Comparison of ENCODE assay signal across 13 cellular contexts in genomic region chr1:84611796-84612195, GRCh38. TPM values are rescaled to one million over a fixed set of nuclear protein-coding genes. Genes with fewer than 3 reads are reported as not detected.
A peak's percentile ranks its signal among the peaks of the same experiment; 100 is the strongest.
DNase-seq lines count a peak whose midpoint lies in the region; ATAC-seq, FAIRE-seq and TF ChIP-seq lines count a peak whose summit lies in the region.
"Had no signal": no experiment of that assay in that cellular context is flagged by ENCODE, and none has a peak within 500 bp of the region (broad histone marks: within the 10 kb centered on the region; RNA-seq: fewer than 3 reads in every experiment).

No MANE protein-coding gene starts in this region.

- H3K4me3 Mint-ChIP-seq in GM23338, result no peak overlapping the region
- H3K4me3 Mint-ChIP-seq: stimulated activated memory B cell treated with anti-CD40 and anti-IgM and Interleukin-4, amounts not matched to agents 10 μg/mL and 1 μg/mL and 100 μg/mL, for 72 hours had no signal

- intact Hi-C loops in endothelial cell of umbilical vein (cut with micrococcal nuclease), result loop anchor here (10.0 kb wide), 1 partner anchor 663 kb away; the partner anchor contains the start of gene BCL10

- BruUV-seq in endothelial cell of umbilical vein (replicated peaks; lab: Mats Ljungman, UMichigan), result no TSS peak

- no peaks in the 10 kb centered on the region for H3K9me1 ChIP-seq in endothelial cell of umbilical vein (replicated peaks; ENCODE audit: control insufficient read depth, extremely low read depth, insufficient read depth, low read length)

- H4K20me1 ChIP-seq in GM23338 (replicated peaks; ENCODE audit: insufficient read depth), result no peaks in the 10 kb centered on the region
- no peaks in the 10 kb centered on the region for H4K20me1 ChIP-seq in endothelial cell of umbilical vein (replicated peaks; ENCODE audit: control insufficient read depth, extremely low read depth, insufficient read depth, low read length)
- no peaks in the 10 kb centered on the region for H4K20me1 ChIP-seq in osteoblast (ENCODE audit: insufficient read depth, low read length)

- H3K27me3 ChIP-seq in GM23338 (ENCODE audit: insufficient read depth) (no peaks in the 10 kb centered on the region), SJSA1 (replicated peaks) (no peaks in the 10 kb centered on the region), endothelial cell of umbilical vein (ENCODE audit: control insufficient read depth in 2 of 2, insufficient read depth in 2 of 2, low read length in 2 of 2) (no peaks in the 10 kb centered on the region), osteoblast (ENCODE audit: insufficient read depth, low read length) (no peaks in the 10 kb centered on the region)

- no peak for FAIRE-seq in endothelial cell of umbilical vein (lab: Jason Lieb, UNC)
- FAIRE-seq: endometrium had no signal

- peaks cover 36% of the 10 kb centered on the region for H3K9me3 Mint-ChIP-seq in GM23338

- H2AFZ ChIP-seq in GM23338, result 0 out of 2 replicates have a peak overlapping the region, but pooled peaks have one; percentile 33
- peak overlapping the region; percentile 39 for H2AFZ ChIP-seq in endothelial cell of umbilical vein (ENCODE audit: low read depth, low read length)
- peak overlapping the region; percentile 64 for H2AFZ ChIP-seq in osteoblast (ENCODE audit: low read length)

- no peak for TF ChIP-seq POLR2A in endothelial cell of umbilical vein (IDR thresholded peaks at IDR 0.05; ENCODE audit: low read depth, low read length)

- H3K27ac ChIP-seq in GM23338 (ENCODE audit: low read depth) (no peak overlapping the region), SJSA1 (0 out of 2 replicates have a peak overlapping the region, but pooled peaks have one; percentile 1), endothelial cell of umbilical vein (ENCODE audit: insufficient read depth, low read depth, low read length) (no peak overlapping the region), osteoblast (ENCODE audit: low read depth, low read length) (no peak overlapping the region)

- no peak for TF ChIP-seq CTCF in GM23338 (conservative IDR thresholded peaks at IDR 0.05; ENCODE audit: low read depth in 2 of 2)
- no peak for TF ChIP-seq CTCF in endothelial cell of umbilical vein (IDR thresholded peaks at IDR 0.05; ENCODE audit: extremely low read depth in 1 of 2, insufficient read depth in 1 of 2, low read depth in 1 of 2, low read length in 2 of 2)
- TF ChIP-seq CTCF in osteoblast (IDR thresholded peaks at IDR 0.05; ENCODE audit: extremely low read depth, low read depth, low read length), result no peak
- TF ChIP-seq CTCF in GM13977 (IDR thresholded peaks at IDR 0.05; ENCODE audit: extremely low read depth, insufficient read depth, missing control alignments), result no peak

- peaks cover 21% of the 10 kb centered on the region for H3K36me3 Mint-ChIP-seq in GM23338 (ENCODE audit: low read depth)

- H3K36me3 ChIP-seq in GM23338 (ENCODE audit: insufficient read depth) (no peaks in the 10 kb centered on the region; the same call in 1 of the 2 replicates), SJSA1 (no peaks in the 10 kb centered on the region), endothelial cell of umbilical vein (ENCODE audit: control insufficient read depth in 2 of 2, extremely low read depth in 1 of 2, insufficient read depth in 2 of 2, low read length in 2 of 2) (no peaks in the 10 kb centered on the region), osteoblast (ENCODE audit: insufficient read depth, low read length) (no peaks in the 10 kb centered on the region)

- no peaks in the 10 kb centered on the region for H3K9me2 ChIP-seq in GM23338 (ENCODE audit: insufficient read depth)

- H3K4me3 ChIP-seq in GM23338, result no peak overlapping the region
- no peak overlapping the region for H3K4me3 ChIP-seq in SJSA1
- H3K4me3 ChIP-seq in endothelial cell of umbilical vein (replicated peaks in 1 of 3; ENCODE audit: insufficient read depth in 1 of 3, low read depth in 1 of 3, low read length in 3 of 3), result no peak overlapping the region
- no peak overlapping the region for H3K4me3 ChIP-seq in osteoblast (ENCODE audit: insufficient read depth, low read length)

- dilution Hi-C loops in endothelial cell of umbilical vein (cut with MboI; ENCODE audit: extremely low pct_ligation_motif_present, low sequenced_read_pairs), result loop anchor here (25.0 kb wide), 1 partner anchor 174 kb away; no protein-coding TSS in a partner anchor

- H3F3A ChIP-seq in GM23338 (replicated peaks; ENCODE audit: low read depth), result no peaks in the 10 kb centered on the region

- POLR2A ChIA-PET in endothelial cell of umbilical vein (lab: Charles Lee), result interaction anchor here (0.7 kb wide), 1 partner anchor 75 kb away, joined by 3 read pairs; no protein-coding TSS in a partner anchor

- H3K9me3 ChIP-seq in SJSA1 (replicated peaks) (peaks cover 8% of the 10 kb centered on the region), endothelial cell of umbilical vein (replicated peaks; ENCODE audit: control insufficient read depth, insufficient read depth, low read length) (no peaks in the 10 kb centered on the region), osteoblast (ENCODE audit: low read depth, low read length) (peaks cover 3% of the 10 kb centered on the region)

- in situ Hi-C loops in GM13977 (cut with MboI; ENCODE audit: low pct_unique_long_range_greater_than_20kb, low sequenced_read_pairs, unreplicated experiment), result loop anchor here (25.0 kb wide), 2 partner anchors 324 to 474 kb away; partner anchors contain the start of gene PRKACB

- H3K27ac Mint-ChIP-seq in GM23338, result no peak overlapping the region
- H3K27ac Mint-ChIP-seq: stimulated activated memory B cell treated with anti-CD40 and anti-IgM and Interleukin-4, amounts not matched to agents 10 μg/mL and 1 μg/mL and 100 μg/mL, for 72 hours had no signal

- DNase-seq in GM23338 (ENCODE audit: low spot score) (peak; percentile 19), SJSA1 (ENCODE audit: low read depth in 1 of 2, low spot score in 2 of 2) (peak; percentile 50 to 70), endothelial cell of umbilical vein (ENCODE audit: low read depth, low spot score) (peak; percentile 74), osteoblast (ENCODE audit: insufficient read length, low spot score, missing footprints) (no peak), SIG-M5 treated with dmso at 0.1 percent for 504 hours (lab: John Stamatoyannopoulos, UW; ENCODE audit: unreplicated experiment) (no peak), GM13977 (ENCODE audit: low spot score) (no peak), NCI-H2171 treated with DMSO at 0.1 percent for 48 hours (lab: John Stamatoyannopoulos, UW) (no peak), activated gamma-delta T cell treated with Interleukin-2 at 50 U/mL for 16 hours (no peak)
- DNase-seq: activated naive CD4-positive, alpha-beta T cell; Calu3 had no signal

- no peak overlapping the region for H3K4me2 ChIP-seq in GM23338
- H3K4me2 ChIP-seq in endothelial cell of umbilical vein (ENCODE audit: insufficient read depth, low read length), result no peak overlapping the region
- H3K4me2 ChIP-seq in osteoblast (ENCODE audit: insufficient read depth, low read length), result no peak overlapping the region

- H3K4me1 Mint-ChIP-seq in GM23338, result peaks cover 9% of the 10 kb centered on the region; the same call in 2 of the 3 replicates
- H3K4me1 Mint-ChIP-seq: stimulated activated memory B cell treated with anti-CD40 and anti-IgM and Interleukin-4, amounts not matched to agents 10 μg/mL and 1 μg/mL and 100 μg/mL, for 72 hours had no signal

- peak; percentile 48 for ATAC-seq in GM23338
- ATAC-seq: activated CD4-positive, CD25-positive, alpha-beta regulatory T cell treated with anti-CD3 and anti-CD28 coated beads, Interleukin-2, amount 50 U/mL, for 24 hours; stimulated activated memory B cell treated with anti-CD40 and anti-IgM and Interleukin-4, amounts not matched to agents 10 μg/mL and 1 μg/mL and 100 μg/mL, for 72 hours had no signal

- CTCF ChIA-PET in endothelial cell of umbilical vein (lab: Charles Lee), result interaction anchor here (0.9 to 1.5 kb wide), 4 partner anchors 9 to 324 kb away, joined by 3 to 7 read pairs (median 4); partner anchors contain the start of genes GNG5 and SPATA1

- peaks cover 5% of the 10 kb centered on the region for H3K27me3 Mint-ChIP-seq in GM23338 (ENCODE audit: insufficient read depth, low read depth, poor library complexity)
- H3K27me3 Mint-ChIP-seq: stimulated activated memory B cell treated with anti-CD40 and anti-IgM and Interleukin-4, amounts not matched to agents 10 μg/mL and 1 μg/mL and 100 μg/mL, for 72 hours had no signal

- H3K4me1 ChIP-seq in GM23338 (ENCODE audit: insufficient read depth), result no peaks in the 10 kb centered on the region
- H3K4me1 ChIP-seq in SJSA1 (replicated peaks), result peaks cover 9% of the 10 kb centered on the region; the same call in 1 of the 2 replicates
- H3K4me1 ChIP-seq in endothelial cell of umbilical vein (ENCODE audit: control insufficient read depth, extremely low read depth, insufficient read depth, low read length), result no peaks in the 10 kb centered on the region
- no peaks in the 10 kb centered on the region for H3K4me1 ChIP-seq in osteoblast (ENCODE audit: insufficient read depth, low read length)

- H3K9ac ChIP-seq in endothelial cell of umbilical vein (replicated peaks; ENCODE audit: extremely low read depth, insufficient read depth, low read length), result no peak overlapping the region

- H3K79me2 ChIP-seq in GM23338 (replicated peaks; ENCODE audit: insufficient read depth), result no peaks in the 10 kb centered on the region
- no peaks in the 10 kb centered on the region for H3K79me2 ChIP-seq in endothelial cell of umbilical vein (ENCODE audit: control insufficient read depth, insufficient read depth, low read length)
- H3K79me2 ChIP-seq in osteoblast (ENCODE audit: insufficient read depth, low read length), result no peaks in the 10 kb centered on the region

TF ChIP-seq in endothelial cell of umbilical vein, 7 proteins besides CTCF, POLR2A, EP300 and RAD21 (continues in another document):
- TF ChIP-seq MAX (IDR thresholded peaks at IDR 0.05; ENCODE audit: insufficient read depth, insufficient read length) (no peak), FOS (IDR thresholded peaks at IDR 0.05; ENCODE audit: borderline replicate concordance, insufficient read depth, low read length) (no peak)

RNA-seq across cellular contexts. Expression of gene CTBS, which starts 37.6 kb away (rescaled TPM):
- 5.1 and 5.2 TPM in 2 replicates for total RNA-seq in GM23338 (2014; rRNA removed; shearing (Covaris generic))
- 2.9 and 4.3 TPM in 2 replicates for polyA plus RNA-seq in GM23338 (2016; fragmentation: Nextera tagmentation; extraction: Ambion mirVana)
- 22.2 and 22.9 TPM in 2 replicates for total RNA-seq in SJSA1 (2014; rRNA removed; shearing (Covaris generic))
- 10.7 and 14.3 TPM in 2 replicates for total RNA-seq in endothelial cell of umbilical vein
- polyA plus RNA-seq in endothelial cell of umbilical vein, result 9.0 and 11.4 TPM in 2 replicates
- polyA plus RNA-seq in endothelial cell of umbilical vein (2011; cell fraction: cytosol; rRNA removed), result 9.5 and 11.5 TPM in 2 replicates
- 7.0 and 7.9 TPM in 2 replicates for polyA plus RNA-seq in endothelial cell of umbilical vein (2011; cell fraction: nucleus; rRNA removed)
- 8.8 and 12.0 TPM in 2 replicates for polyA plus RNA-seq in endothelial cell of umbilical vein (2012)
- polyA minus RNA-seq in endothelial cell of umbilical vein, result 10.8 and 13.0 TPM in 2 replicates
- polyA minus RNA-seq in endothelial cell of umbilical vein (2011; cell fraction: cytosol; rRNA and poly(A)+ RNA removed), result 1.3 TPM
- polyA minus RNA-seq in endothelial cell of umbilical vein (2011; cell fraction: nucleus; rRNA and poly(A)+ RNA removed), result 15.4 and 17.1 TPM in 2 replicates
- 13.0 and 18.3 TPM in 2 replicates for total RNA-seq in osteoblast

Comparison
In these comparisons a context has a peak if more than half of its experiments do, and no peak if none do; other contexts are left out.
1. DNase-seq: peak in GM23338 (single experiment), SJSA1 (2 of 2) and endothelial cell of umbilical vein (single experiment); none in osteoblast (single experiment), SIG-M5 treated with dmso at 0.1 percent for 504 hours (single experiment), GM13977 (single experiment), NCI-H2171 treated with DMSO at 0.1 percent for 48 hours (single experiment) and activated gamma-delta T cell treated with Interleukin-2 at 50 U/mL for 16 hours (single experiment).
2. Peak in every context shown above with its lines, with median percentiles within 50 percentile points of each other: H2AFZ ChIP-seq.